ENCODE assay signal across 1 cellular context in the genomic region with DNA sequence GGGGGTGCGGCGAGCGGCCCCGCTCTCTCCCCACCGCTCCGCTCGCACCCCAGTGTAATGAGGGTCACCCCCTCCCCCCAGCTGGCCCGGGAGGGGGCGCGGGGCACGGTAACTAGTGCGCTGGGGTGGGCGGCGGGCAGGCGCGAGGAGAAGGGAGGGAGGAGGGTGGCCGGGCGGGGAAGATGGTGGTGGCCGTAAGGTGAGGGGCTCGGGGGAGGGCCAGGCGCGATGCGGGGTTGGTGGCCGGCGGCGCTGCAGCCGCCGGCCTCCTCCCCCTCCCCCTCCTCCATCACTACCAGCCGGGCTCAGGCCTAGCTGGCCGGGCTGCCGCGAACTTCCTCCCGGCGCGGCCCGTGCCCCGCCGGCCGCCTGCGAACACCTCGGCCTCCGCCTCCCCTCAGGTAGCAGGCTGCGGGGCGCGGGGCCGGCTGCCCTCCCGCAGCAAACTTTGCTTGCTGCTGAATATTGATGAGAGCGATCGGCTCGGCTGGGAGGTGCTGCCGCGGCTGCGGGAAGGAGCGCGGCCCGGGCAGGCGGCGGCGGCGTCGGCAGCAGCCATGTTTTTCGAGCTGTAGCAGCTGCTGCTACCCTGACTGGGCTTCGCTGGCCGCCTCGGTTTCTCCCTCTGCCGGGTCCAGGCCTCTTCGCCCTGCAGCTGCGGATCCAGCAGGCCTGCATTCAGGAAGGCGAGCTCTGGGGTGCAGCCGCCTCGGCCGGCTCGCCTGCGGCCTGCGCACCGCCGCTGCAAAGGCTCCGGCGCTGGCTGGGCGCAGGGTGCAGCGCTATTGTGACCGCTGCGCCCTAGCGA.
TF ChIP-seq lines count a peak whose summit lies in the region.

No MANE protein-coding gene starts in this region.

TF ChIP-seq in neural cell, 6 proteins besides CTCF, POLR2A, EP300 and RAD21 (continued from another document):
- TF ChIP-seq, protein P1, sequence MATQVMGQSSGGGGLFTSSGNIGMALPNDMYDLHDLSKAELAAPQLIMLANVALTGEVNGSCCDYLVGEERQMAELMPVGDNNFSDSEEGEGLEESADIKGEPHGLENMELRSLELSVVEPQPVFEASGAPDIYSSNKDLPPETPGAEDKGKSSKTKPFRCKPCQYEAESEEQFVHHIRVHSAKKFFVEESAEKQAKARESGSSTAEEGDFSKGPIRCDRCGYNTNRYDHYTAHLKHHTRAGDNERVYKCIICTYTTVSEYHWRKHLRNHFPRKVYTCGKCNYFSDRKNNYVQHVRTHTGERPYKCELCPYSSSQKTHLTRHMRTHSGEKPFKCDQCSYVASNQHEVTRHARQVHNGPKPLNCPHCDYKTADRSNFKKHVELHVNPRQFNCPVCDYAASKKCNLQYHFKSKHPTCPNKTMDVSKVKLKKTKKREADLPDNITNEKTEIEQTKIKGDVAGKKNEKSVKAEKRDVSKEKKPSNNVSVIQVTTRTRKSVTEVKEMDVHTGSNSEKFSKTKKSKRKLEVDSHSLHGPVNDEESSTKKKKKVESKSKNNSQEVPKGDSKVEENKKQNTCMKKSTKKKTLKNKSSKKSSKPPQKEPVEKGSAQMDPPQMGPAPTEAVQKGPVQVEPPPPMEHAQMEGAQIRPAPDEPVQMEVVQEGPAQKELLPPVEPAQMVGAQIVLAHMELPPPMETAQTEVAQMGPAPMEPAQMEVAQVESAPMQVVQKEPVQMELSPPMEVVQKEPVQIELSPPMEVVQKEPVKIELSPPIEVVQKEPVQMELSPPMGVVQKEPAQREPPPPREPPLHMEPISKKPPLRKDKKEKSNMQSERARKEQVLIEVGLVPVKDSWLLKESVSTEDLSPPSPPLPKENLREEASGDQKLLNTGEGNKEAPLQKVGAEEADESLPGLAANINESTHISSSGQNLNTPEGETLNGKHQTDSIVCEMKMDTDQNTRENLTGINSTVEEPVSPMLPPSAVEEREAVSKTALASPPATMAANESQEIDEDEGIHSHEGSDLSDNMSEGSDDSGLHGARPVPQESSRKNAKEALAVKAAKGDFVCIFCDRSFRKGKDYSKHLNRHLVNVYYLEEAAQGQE (IDR thresholded peaks at IDR 0.05; ENCODE audit: borderline replicate concordance), result no peak
- TF ChIP-seq POLR2AphosphoS5 (IDR thresholded peaks at IDR 0.05) (no peak), TAF1 (IDR thresholded peaks at IDR 0.05; ENCODE audit: low read depth) (no peak), MXI1 (conservative IDR thresholded peaks at IDR 0.05; ENCODE audit: poor library complexity, severe bottlenecking) (no peak)
